8 cellular contexts compared by ENCODE assay signal in the genomic region with DNA sequence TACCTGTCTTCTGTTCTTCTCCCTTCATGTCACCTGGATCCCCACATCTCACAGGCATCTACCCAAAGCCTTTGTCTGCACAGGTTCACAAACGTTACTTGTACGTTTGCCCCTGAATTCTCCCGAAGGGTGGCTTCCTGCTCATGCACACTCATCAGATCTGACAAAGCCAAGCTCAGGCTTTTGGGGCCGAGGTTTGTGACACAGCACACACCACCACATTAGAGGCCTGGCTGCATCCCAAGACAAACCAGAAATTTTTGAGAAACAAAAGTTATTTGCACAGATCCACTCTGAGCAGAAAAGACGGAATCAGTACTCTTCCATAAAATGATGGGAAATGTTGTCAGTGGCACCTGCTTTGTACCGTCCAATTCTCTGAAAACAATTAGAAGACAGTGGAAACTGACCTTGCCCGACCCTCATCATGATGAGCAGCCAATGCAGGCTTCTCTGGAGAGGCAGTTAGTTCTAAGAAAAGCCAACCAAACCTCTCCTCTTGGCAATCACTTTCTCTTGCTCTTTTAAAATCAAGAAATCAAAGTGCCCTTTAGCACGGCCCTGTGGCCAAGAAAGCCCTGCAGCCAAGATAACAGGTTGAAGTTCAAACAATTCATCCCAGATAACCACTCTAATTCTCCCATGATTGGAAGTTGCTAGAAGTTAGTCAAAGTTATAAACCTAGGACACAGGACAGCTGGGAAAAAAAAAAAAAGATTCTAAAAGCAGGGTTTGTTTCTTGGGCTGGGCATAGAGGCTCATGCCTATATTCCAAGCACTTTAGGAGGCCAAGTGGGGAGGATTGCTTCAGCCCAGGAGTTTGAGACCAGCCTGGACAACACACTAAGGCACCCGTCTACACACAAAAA. TPM values are rescaled to one million over a fixed set of nuclear protein-coding genes. Genes with fewer than 3 reads are reported as not detected.
DNase-seq lines count a peak whose midpoint lies in the region; ATAC-seq and TF ChIP-seq lines count a peak whose summit lies in the region.

No MANE protein-coding gene starts in this region.

- H3K36me3 Mint-ChIP-seq in endodermal cell (ENCODE audit: low read depth) = peaks cover 6% of the 10 kb centered on the region

- TF ChIP-seq CTCF in left ventricle myocardium inferior (IDR thresholded peaks at IDR 0.05; ENCODE audit: borderline replicate concordance) (no peak), endodermal cell (conservative IDR thresholded peaks at IDR 0.05) (no peak)

- H3K4me1 Mint-ChIP-seq in endodermal cell = peaks cover 33% of the 10 kb centered on the region

- H3K27me3 ChIP-seq in HUES48 (ENCODE audit: control insufficient read depth, insufficient read depth, low read length) (no peaks in the 10 kb centered on the region), left ventricle myocardium inferior (ENCODE audit: low read depth) (no peaks in the 10 kb centered on the region), endodermal cell (ENCODE audit: control insufficient read depth, insufficient read depth, low read length, poor library complexity, severe bottlenecking) (peaks cover 38% of the 10 kb centered on the region)

- ATAC-seq in GM19324 (IDR thresholded peaks at IDR 0.05; ENCODE audit: low FRiP score, unreplicated experiment) = no peak
- no peak for ATAC-seq in GM19351 (IDR thresholded peaks at IDR 0.05; ENCODE audit: unreplicated experiment)
- ATAC-seq in GM18498 (IDR thresholded peaks at IDR 0.05; ENCODE audit: unreplicated experiment) = no peak

- H3K9me3 Mint-ChIP-seq in endodermal cell = peaks cover 4% of the 10 kb centered on the region

- H3K4me3 Mint-ChIP-seq in endodermal cell = no peak overlapping the region

- no peaks in the 10 kb centered on the region; the same call in 1 of the 2 replicates for H3K9me3 ChIP-seq in HUES48 (ENCODE audit: control insufficient read depth, insufficient read depth, low read length)
- H3K9me3 ChIP-seq in left ventricle myocardium inferior (replicated peaks) = no peaks in the 10 kb centered on the region
- peaks cover 15% of the 10 kb centered on the region for H3K9me3 ChIP-seq in endodermal cell (ENCODE audit: control insufficient read depth, low read length)

- intact Hi-C loops in left ventricle myocardium inferior (cut with micrococcal nuclease) = no loop called here

- H3K36me3 ChIP-seq in HUES48 (ENCODE audit: control insufficient read depth, insufficient read depth, low read length) (no peaks in the 10 kb centered on the region), left ventricle myocardium inferior (no peaks in the 10 kb centered on the region), endodermal cell (ENCODE audit: control insufficient read depth, insufficient read depth, low read length) (peaks cover 3% of the 10 kb centered on the region)

- peaks cover 42% of the 10 kb centered on the region for H3K27me3 Mint-ChIP-seq in endodermal cell (ENCODE audit: insufficient read depth)

- H3K9ac ChIP-seq in HUES48 (ENCODE audit: low read depth, low read length) (no peak overlapping the region), endodermal cell (ENCODE audit: extremely low read depth, low read length, poor library complexity, severe bottlenecking) (no peak overlapping the region)

- DNase-seq in activated T-cell treated with anti-CD3 and anti-CD28 coated beads, Interleukin-2, amount 50 U/mL, for 48 hours = peak; percentile 43 to 49
- no peak for DNase-seq in left ventricle myocardium inferior
- peak; percentile 12 for DNase-seq in stimulated activated CD4-positive, alpha-beta T cell treated with anti-CD3 and anti-CD28 coated beads, Interleukin-4, amount 100 ng/mL, for 1 hour
- no peak for DNase-seq in endodermal cell

- H3K4me3 ChIP-seq in HUES48 (ENCODE audit: low read depth, low read length) (no peak overlapping the region), left ventricle myocardium inferior (no peak overlapping the region), endodermal cell (ENCODE audit: low read length) (no peak overlapping the region)

- 76 to 85% methylated on average over 6 to 8 of the region's 9 CpGs for WGBS in endodermal cell (ENCODE audit: insufficient coverage in 1 of 2, insufficient read length in 1 of 2), 2 experiments

- H3K4me1 ChIP-seq in HUES48 (ENCODE audit: control insufficient read depth, insufficient read depth, low read length) (peaks cover 23% of the 10 kb centered on the region), left ventricle myocardium inferior (peaks cover 53% of the 10 kb centered on the region), endodermal cell (ENCODE audit: control insufficient read depth, insufficient read depth, low read length) (peaks cover 5% of the 10 kb centered on the region)

- H3K27ac ChIP-seq in HUES48 (ENCODE audit: low read depth, low read length) (peak overlapping the region; percentile 20), left ventricle myocardium inferior (replicated peaks) (peak overlapping the region; percentile 72), endodermal cell (ENCODE audit: low read depth, low read length) (no peak overlapping the region)

- H3K27ac Mint-ChIP-seq in endodermal cell = no peak overlapping the region

RNA-seq across cellular contexts. Expression of a gene that starts 13.6 kb away (rescaled TPM):
- total RNA-seq in left ventricle myocardium inferior (403 TPM), endodermal cell (10 to 100 TPM; 25.2 to 32.9 TPM)
- 21.7 TPM for polyA plus RNA-seq in endodermal cell (2013, experiment 1 of 2)
- 17.3 TPM for polyA plus RNA-seq in endodermal cell (2013, experiment 2 of 2)

Comparison
In these comparisons a context has a peak if more than half of its experiments do, and no peak if none do; other contexts are left out.
1. DNase-seq: peak in activated T-cell treated with anti-CD3 and anti-CD28 coated beads, Interleukin-2, amount 50 U/mL, for 48 hours (2 of 2) and stimulated activated CD4-positive, alpha-beta T cell treated with anti-CD3 and anti-CD28 coated beads, Interleukin-4, amount 100 ng/mL, for 1 hour (single experiment); none in left ventricle myocardium inferior (single experiment) and endodermal cell (single experiment).
2. RNA of a gene that starts 13.6 kb away (total RNA-seq): 403 TPM in left ventricle myocardium inferior (single experiment); 25.2 to 32.9 TPM in endodermal cell; every median in the first group is over 10 times any median in the second.